ENCODE assay signal across 8 cellular contexts in the genomic region with DNA sequence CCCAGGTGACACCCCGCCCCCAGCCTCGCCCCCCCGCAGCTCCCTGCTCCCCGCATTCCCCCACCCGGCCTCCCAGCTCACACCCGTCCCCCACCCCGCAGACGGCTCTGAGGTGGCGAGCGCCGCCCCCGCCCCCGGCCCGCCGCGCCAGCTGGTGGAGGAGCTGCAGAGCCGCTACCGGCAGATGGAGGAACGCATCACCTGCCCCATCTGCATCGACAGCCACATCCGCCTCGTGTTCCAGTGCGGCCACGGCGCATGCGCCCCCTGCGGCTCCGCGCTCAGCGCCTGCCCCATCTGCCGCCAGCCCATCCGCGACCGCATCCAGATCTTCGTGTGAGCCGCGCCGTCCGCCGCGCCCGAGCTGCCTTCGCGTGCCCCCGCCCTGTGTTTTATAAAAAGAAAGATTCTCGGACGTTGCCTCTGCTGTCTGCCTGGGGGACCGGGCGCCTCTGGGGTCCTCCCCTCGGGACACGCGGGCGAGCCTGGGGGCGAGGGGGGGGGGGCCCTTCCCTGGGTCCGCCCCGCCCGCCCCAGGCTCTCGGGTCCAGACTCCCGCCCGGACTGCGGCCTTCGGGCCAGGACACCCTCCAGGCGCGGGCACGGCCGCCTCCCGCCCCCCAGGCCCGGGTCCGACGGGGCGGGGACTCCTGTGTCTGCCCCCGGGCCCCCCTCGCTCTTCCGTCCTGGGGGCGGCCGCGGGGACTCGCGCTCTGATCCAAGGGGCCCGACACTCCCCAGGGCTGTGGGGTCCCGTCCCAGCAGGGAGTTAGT. TPM values are rescaled to one million over a fixed set of nuclear protein-coding genes. Genes with fewer than 3 reads are reported as not detected.
DNase-seq lines count a peak whose midpoint lies in the region; ATAC-seq and TF ChIP-seq lines count a peak whose summit lies in the region.

No MANE protein-coding gene starts in this region.

- H3K27ac ChIP-seq in adrenal gland, result peak overlapping the region in 3 of 5 donors; percentile 10 to 85 (median 79)

- DNase-seq in T follicular helper cell (ENCODE audit: low read depth) (peak; percentile 92), adrenal gland (peak; percentile 43 to 80 (median 55)), NOMO-1 treated with dmso at 0.1 percent for 144 hours (lab: John Stamatoyannopoulos, UW; ENCODE audit: unreplicated experiment) (no peak)
- peak; percentile 91 for DNase-seq in stimulated activated CD4-positive, alpha-beta T cell treated with anti-CD3 and anti-CD28 coated beads, Interleukin-4, amount 100 ng/mL, for 24 hours

- H3K4me3 ChIP-seq in adrenal gland, result peak overlapping the region in 1 of 4 donors; percentile 19
- peak overlapping the region; percentile 3; the same call in 1 of the 2 replicates for H3K4me3 ChIP-seq in iPS-18c (ENCODE audit: insufficient read depth, low read depth, low read length)

- intact Hi-C loops in adrenal gland (cut with DNase I), result no loop called here

- H3K9me3 ChIP-seq in adrenal gland (replicated peaks in 1 of 3) (no peaks in the 10 kb centered on the region), iPS-18c (ENCODE audit: control insufficient read depth, insufficient read depth, low read length) (no peaks in the 10 kb centered on the region)

- H3K36me3 ChIP-seq in adrenal gland (replicated peaks in 1 of 2), result peaks cover 0 to 12% of the 10 kb centered on the region in 2 donors

- ATAC-seq in GM18868 (IDR thresholded peaks at IDR 0.05; ENCODE audit: unreplicated experiment) (peak; percentile 52), HG03342 (IDR thresholded peaks at IDR 0.05; ENCODE audit: unreplicated experiment) (peak; percentile 59), GM21367 (IDR thresholded peaks at IDR 0.05; ENCODE audit: unreplicated experiment) (no peak)

- peaks cover 7% of the 10 kb centered on the region for H3K27me3 ChIP-seq in adrenal gland

- TF ChIP-seq POLR2A in adrenal gland (IDR thresholded peaks at IDR 0.05), result no peak

- H3K4me1 ChIP-seq in adrenal gland (replicated peaks in 1 of 2), result peaks cover 0 to 5% of the 10 kb centered on the region in 2 donors

- TF ChIP-seq CTCF in adrenal gland (IDR thresholded peaks at IDR 0.05), result no peak

- WGBS in adrenal gland, 4 donors, result 33 to 45% (median 43%) methylated on average over 15 to 78 of the region's 81 CpGs; no CpG with 5 or more reads in 1 of the 4 donors

RNA-seq across cellular contexts. Expression of gene MMP23B, which starts 1.6 kb away (rescaled TPM):
- 10 to 100 TPM in 3 of 8 donors, 1 to 10 TPM in 5; 1.6 to 21.5 (median 8.8) TPM for total RNA-seq in adrenal gland
- polyA plus RNA-seq in adrenal gland, result 10 to 100 TPM in 1 of 3 donors, 1 to 10 TPM in 1, not detected in 1; 9.8 to 28.0 TPM

RNA-seq across cellular contexts. Expression of gene MIB2, which starts 15.1 kb away (rescaled TPM):
- 100 to 1,000 TPM in 2 of 8 donors, 10 to 100 TPM in 6; 28.3 to 158 (median 85.8) TPM for total RNA-seq in adrenal gland
- 100 to 1,000 TPM in 2 of 3 donors, 1 to 10 TPM in 1; 1.3 to 608 (median 224) TPM for polyA plus RNA-seq in adrenal gland

RNA-seq across cellular contexts. Expression of gene CDK11B, which starts 28.4 kb away (rescaled TPM):
- total RNA-seq in adrenal gland, result 10 to 100 TPM in 7 of 8 donors, 1 to 10 TPM in 1; 8.8 to 23.6 (median 17.6) TPM
- polyA plus RNA-seq in adrenal gland, result 10 to 100 TPM; 26.5 to 65.4 (median 43.6) TPM

RNA-seq across cellular contexts. Expression of gene FNDC10, which starts 30.4 kb away (rescaled TPM):
- 10 to 100 TPM in 7 of 8 donors, 1 to 10 TPM in 1; 9.4 to 73.6 (median 39.0) TPM for total RNA-seq in adrenal gland
- polyA plus RNA-seq in adrenal gland, result 10 to 100 TPM in 2 of 3 donors, 1 to 10 TPM in 1; 2.0 to 40.1 (median 39.7) TPM

RNA-seq across cellular contexts. Expression of gene SSU72, which starts 55.7 kb away (rescaled TPM):
- total RNA-seq in adrenal gland, result 100 to 1,000 TPM in 5 of 8 donors, 10 to 100 TPM in 3; 87.7 to 219 (median 110) TPM
- polyA plus RNA-seq in adrenal gland, result 100 to 1,000 TPM in 2 of 3 donors, 10 to 100 TPM in 1; 84.2 to 132 (median 108) TPM
